In the genomic region with DNA sequence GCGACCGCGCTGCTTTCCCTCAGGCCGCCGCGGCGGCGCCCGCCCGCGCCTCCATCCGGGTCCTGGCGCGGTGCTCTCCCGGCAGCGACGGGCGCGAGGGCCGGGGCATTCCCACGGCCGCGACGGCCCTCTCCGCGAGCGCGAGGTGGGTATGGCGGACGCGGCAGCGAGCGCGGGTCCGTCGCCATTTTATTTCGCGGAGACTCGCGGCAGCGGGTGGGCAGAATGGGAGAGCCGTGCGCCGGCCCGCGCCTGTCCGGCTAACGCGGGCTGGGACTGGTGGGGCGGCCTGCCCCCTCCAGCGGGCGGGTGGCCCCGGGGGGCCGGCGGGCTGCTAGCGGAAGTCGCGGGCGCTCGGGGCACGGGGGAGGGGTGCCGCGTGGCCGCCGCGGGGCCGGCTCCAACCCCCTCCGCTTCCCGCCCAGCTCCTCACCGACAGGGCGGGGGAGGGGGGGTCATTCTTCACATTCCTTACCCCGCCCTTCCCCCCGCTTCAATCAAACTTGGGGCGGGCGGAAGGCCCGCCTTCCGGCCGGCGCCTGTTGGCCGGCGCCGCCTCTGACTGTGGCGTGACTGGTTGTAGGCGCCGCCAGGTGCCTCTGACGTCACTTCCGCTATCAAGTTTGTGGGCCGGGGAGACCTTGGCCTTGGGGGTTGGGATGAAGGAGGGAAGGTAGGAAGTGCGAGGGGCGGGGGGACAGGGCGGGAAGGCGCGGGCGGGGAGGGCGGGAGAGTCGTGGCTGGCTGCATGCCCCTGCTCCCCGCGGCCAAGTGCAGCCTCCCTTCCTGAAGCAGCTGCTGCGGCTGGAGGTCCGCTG, we compare ENCODE assay signal across 8 cellular contexts.
DNase-seq lines count a peak whose midpoint lies in the region; ATAC-seq and TF ChIP-seq lines count a peak whose summit lies in the region.

No MANE protein-coding gene starts in this region.

- H3K27ac Mint-ChIP-seq in WTC11, result peak overlapping the region; percentile 98; the same call in 1 of the 2 replicates
- peak overlapping the region; percentile 80 to 89 (median 88) for H3K27ac Mint-ChIP-seq in immature natural killer cell

- H3K9me3 Mint-ChIP-seq in WTC11 (peaks cover 3% of the 10 kb centered on the region; the same call in 1 of the 2 replicates), immature natural killer cell (no peaks in the 10 kb centered on the region)

- ATAC-seq in GM18909 (IDR thresholded peaks at IDR 0.05; ENCODE audit: poor library complexity, unreplicated experiment) (peak; percentile 66), HG03159 (IDR thresholded peaks at IDR 0.05; ENCODE audit: unreplicated experiment) (peak; percentile 63), WTC11 (peak; percentile 63)

- H3K36me3 Mint-ChIP-seq in WTC11, result peaks cover 13% of the 10 kb centered on the region
- H3K36me3 Mint-ChIP-seq in immature natural killer cell, result no peaks in the 10 kb centered on the region

- H3K27me3 Mint-ChIP-seq in WTC11 (ENCODE audit: low read depth), result 0 out of 2 replicates have a peak, but pooled peaks cover 4% of the 10 kb centered on the region
- H3K27me3 Mint-ChIP-seq in immature natural killer cell (ENCODE audit: low read depth in 3 of 3), result peaks cover 9 to 13% (median 12%) of the 10 kb centered on the region in 3 donors

- DNase-seq in AG08396 (ENCODE audit: low spot score) (peak; percentile 94), NCI-H2227 (lab: John Stamatoyannopoulos, UW; ENCODE audit: unreplicated experiment) (peak; percentile 98), WTC11 (ENCODE audit: low spot score) (peak; percentile 97), cardiac fibroblast (ENCODE audit: low read depth in 2 of 2) (peak; percentile 100), immature natural killer cell (peak; percentile 92 to 95 (median 95)), smooth muscle cell of the brain vasculature (ENCODE audit: low read depth, low spot score) (peak; percentile 98)

- peak overlapping the region; percentile 74 for H3K4me3 ChIP-seq in cardiac fibroblast (replicated peaks in 1 of 2; ENCODE audit: low read depth in 2 of 2, low read length in 2 of 2)

- POLR2A ChIA-PET in WTC11 (lab: Charles Lee), result interaction anchor here (0.6 to 1.9 kb wide), 3 partner anchors 15 to 35 kb away, joined by 3 to 5 read pairs (median 5); no protein-coding TSS in a partner anchor

- TF ChIP-seq CTCF in WTC11 (IDR thresholded peaks at IDR 0.05) (no peak), cardiac fibroblast (IDR thresholded peaks at IDR 0.05; ENCODE audit: low read depth, low read length) (no peak)

- H3K4me1 Mint-ChIP-seq in WTC11 (peaks cover 41% of the 10 kb centered on the region), immature natural killer cell (peaks cover 45 to 56% of the 10 kb centered on the region in 2 donors)

- CTCF ChIA-PET in WTC11 (lab: Charles Lee), result interaction anchor here (0.6 to 2.1 kb wide), 4 partner anchors 47 to 153 kb away, joined by 3 to 7 read pairs (median 7); a partner anchor contains a TSS

- H3K4me3 Mint-ChIP-seq in WTC11 (peak overlapping the region; percentile 96), immature natural killer cell (peak overlapping the region; percentile 80 to 93 (median 84))

TF ChIP-seq in WTC11, 78 proteins besides CTCF, POLR2A, EP300 and RAD21 (continues in another document):
- no peak for TF ChIP-seq TP53 (CRISPR knock-in tag; IDR thresholded peaks at IDR 0.05)
- peak; percentile 85 for TF ChIP-seq NFYB (CRISPR knock-in tag; conservative IDR thresholded peaks at IDR 0.05; ENCODE audit: low read depth)
- TF ChIP-seq ESRRA (CRISPR knock-in tag; IDR thresholded peaks at IDR 0.05; ENCODE audit: borderline replicate concordance), result peak; percentile 54
- TF ChIP-seq, protein P1, sequence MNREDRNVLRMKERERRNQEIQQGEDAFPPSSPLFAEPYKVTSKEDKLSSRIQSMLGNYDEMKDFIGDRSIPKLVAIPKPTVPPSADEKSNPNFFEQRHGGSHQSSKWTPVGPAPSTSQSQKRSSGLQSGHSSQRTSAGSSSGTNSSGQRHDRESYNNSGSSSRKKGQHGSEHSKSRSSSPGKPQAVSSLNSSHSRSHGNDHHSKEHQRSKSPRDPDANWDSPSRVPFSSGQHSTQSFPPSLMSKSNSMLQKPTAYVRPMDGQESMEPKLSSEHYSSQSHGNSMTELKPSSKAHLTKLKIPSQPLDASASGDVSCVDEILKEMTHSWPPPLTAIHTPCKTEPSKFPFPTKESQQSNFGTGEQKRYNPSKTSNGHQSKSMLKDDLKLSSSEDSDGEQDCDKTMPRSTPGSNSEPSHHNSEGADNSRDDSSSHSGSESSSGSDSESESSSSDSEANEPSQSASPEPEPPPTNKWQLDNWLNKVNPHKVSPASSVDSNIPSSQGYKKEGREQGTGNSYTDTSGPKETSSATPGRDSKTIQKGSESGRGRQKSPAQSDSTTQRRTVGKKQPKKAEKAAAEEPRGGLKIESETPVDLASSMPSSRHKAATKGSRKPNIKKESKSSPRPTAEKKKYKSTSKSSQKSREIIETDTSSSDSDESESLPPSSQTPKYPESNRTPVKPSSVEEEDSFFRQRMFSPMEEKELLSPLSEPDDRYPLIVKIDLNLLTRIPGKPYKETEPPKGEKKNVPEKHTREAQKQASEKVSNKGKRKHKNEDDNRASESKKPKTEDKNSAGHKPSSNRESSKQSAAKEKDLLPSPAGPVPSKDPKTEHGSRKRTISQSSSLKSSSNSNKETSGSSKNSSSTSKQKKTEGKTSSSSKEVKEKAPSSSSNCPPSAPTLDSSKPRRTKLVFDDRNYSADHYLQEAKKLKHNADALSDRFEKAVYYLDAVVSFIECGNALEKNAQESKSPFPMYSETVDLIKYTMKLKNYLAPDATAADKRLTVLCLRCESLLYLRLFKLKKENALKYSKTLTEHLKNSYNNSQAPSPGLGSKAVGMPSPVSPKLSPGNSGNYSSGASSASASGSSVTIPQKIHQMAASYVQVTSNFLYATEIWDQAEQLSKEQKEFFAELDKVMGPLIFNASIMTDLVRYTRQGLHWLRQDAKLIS (CRISPR knock-in tag; IDR thresholded peaks at IDR 0.05; ENCODE audit: borderline replicate concordance), result no peak
- peak; percentile 6 for TF ChIP-seq NFATC4 (CRISPR knock-in tag; IDR thresholded peaks at IDR 0.05)
- peak; percentile 23; the same call in 1 of the 2 replicates for TF ChIP-seq GABPB1 (CRISPR knock-in tag; IDR thresholded peaks at IDR 0.05)
- TF ChIP-seq, protein P2, sequence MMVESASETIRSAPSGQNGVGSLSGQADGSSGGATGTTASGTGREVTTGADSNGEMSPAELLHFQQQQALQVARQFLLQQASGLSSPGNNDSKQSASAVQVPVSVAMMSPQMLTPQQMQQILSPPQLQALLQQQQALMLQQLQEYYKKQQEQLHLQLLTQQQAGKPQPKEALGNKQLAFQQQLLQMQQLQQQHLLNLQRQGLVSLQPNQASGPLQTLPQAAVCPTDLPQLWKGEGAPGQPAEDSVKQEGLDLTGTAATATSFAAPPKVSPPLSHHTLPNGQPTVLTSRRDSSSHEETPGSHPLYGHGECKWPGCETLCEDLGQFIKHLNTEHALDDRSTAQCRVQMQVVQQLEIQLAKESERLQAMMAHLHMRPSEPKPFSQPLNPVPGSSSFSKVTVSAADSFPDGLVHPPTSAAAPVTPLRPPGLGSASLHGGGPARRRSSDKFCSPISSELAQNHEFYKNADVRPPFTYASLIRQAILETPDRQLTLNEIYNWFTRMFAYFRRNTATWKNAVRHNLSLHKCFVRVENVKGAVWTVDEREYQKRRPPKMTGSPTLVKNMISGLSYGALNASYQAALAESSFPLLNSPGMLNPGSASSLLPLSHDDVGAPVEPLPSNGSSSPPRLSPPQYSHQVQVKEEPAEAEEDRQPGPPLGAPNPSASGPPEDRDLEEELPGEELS (CRISPR knock-in tag; IDR thresholded peaks at IDR 0.05), result peak; percentile 65; the same call in 1 of the 2 replicates
- TF ChIP-seq ZNF416 (CRISPR knock-in tag; IDR thresholded peaks at IDR 0.05), result peak; percentile 76; the same call in 1 of the 2 replicates
- peak; percentile 13; the same call in 1 of the 2 replicates for TF ChIP-seq TEAD1 (CRISPR knock-in tag; IDR thresholded peaks at IDR 0.05)
- TF ChIP-seq, protein P3, sequence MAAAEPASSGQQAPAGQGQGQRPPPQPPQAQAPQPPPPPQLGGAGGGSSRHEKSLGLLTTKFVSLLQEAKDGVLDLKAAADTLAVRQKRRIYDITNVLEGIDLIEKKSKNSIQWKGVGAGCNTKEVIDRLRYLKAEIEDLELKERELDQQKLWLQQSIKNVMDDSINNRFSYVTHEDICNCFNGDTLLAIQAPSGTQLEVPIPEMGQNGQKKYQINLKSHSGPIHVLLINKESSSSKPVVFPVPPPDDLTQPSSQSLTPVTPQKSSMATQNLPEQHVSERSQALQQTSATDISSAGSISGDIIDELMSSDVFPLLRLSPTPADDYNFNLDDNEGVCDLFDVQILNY (CRISPR knock-in tag; IDR thresholded peaks at IDR 0.05), result peak; percentile 40; the same call in 1 of the 2 replicates
- TF ChIP-seq GRHL2 (CRISPR knock-in tag; IDR thresholded peaks at IDR 0.05; ENCODE audit: insufficient replicate concordance, severe bottlenecking), result no peak
- TF ChIP-seq RELA (CRISPR knock-in tag; IDR thresholded peaks at IDR 0.05; ENCODE audit: borderline replicate concordance), result no peak
- TF ChIP-seq ELF4 (CRISPR knock-in tag; IDR thresholded peaks at IDR 0.05; ENCODE audit: low read depth), result 0 out of 2 replicates have a peak, but pooled peaks have one; percentile 37
- no peak for TF ChIP-seq FOXJ3 (CRISPR knock-in tag; IDR thresholded peaks at IDR 0.05; ENCODE audit: borderline replicate concordance)
- TF ChIP-seq, protein P4, sequence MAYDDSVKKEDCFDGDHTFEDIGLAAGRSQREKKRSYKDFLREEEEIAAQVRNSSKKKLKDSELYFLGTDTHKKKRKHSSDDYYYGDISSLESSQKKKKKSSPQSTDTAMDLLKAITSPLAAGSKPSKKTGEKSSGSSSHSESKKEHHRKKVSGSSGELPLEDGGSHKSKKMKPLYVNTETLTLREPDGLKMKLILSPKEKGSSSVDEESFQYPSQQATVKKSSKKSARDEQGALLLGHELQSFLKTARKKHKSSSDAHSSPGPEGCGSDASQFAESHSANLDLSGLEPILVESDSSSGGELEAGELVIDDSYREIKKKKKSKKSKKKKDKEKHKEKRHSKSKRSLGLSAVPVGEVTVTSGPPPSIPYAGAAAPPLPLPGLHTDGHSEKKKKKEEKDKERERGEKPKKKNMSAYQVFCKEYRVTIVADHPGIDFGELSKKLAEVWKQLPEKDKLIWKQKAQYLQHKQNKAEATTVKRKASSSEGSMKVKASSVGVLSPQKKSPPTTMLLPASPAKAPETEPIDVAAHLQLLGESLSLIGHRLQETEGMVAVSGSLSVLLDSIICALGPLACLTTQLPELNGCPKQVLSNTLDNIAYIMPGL (CRISPR knock-in tag; IDR thresholded peaks at IDR 0.05), result 0 out of 2 replicates have a peak, but pooled peaks have one; percentile 10
- TF ChIP-seq, protein P5, sequence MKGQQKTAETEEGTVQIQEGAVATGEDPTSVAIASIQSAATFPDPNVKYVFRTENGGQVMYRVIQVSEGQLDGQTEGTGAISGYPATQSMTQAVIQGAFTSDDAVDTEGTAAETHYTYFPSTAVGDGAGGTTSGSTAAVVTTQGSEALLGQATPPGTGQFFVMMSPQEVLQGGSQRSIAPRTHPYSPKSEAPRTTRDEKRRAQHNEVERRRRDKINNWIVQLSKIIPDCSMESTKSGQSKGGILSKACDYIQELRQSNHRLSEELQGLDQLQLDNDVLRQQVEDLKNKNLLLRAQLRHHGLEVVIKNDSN (CRISPR knock-in tag; IDR thresholded peaks at IDR 0.05), result peak; percentile 42; the same call in 1 of the 2 replicates

Comparison
In these comparisons a context has a peak if more than half of its experiments do, and no peak if none do; other contexts are left out.
1. Peak in every context shown above with its lines: DNase-seq, ATAC-seq and H3K4me3 ChIP-seq.